In the genomic region with DNA sequence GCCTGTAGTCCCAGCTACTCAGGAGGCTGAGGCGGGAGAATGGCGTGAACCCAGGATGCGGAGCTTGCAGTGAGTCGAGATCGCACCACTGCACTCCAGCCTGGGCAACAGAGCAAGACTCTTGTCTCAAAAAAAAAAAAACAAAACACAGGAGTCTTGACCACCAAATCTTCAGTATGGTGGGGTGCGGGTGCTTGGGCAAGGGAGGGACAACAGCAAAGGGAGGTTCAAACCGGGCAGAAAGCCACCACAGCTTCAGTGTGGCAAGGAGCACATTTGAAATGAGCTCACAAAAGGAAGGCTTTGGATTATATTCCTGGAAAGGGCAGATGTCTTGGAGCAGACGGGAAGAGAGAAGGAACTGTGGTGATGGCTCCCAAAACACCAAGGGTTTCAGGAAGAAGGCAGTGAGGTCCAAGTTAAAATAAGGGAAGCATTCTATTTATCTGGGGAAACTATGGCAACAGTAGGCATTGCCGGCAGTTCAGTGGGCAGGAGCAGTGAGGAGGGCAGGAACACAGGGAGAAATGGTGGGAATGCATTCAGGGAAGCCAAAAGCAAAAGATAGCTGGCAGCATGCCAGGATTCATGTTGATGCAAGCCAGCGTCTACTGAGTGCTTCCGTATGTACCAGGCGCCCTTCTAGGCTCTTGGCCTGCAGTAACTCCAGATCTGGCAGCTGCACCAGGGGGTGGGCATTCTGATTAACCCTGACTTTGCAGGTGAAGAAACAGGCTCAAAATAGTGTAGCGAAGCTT, we compare ENCODE assay signal across 9 cellular contexts. TPM values are rescaled to one million over a fixed set of nuclear protein-coding genes. Genes with fewer than 3 reads are reported as not detected.
DNase-seq lines count a peak whose midpoint lies in the region; ATAC-seq, FAIRE-seq and TF ChIP-seq lines count a peak whose summit lies in the region.
"Had no signal": no experiment of that assay in that cellular context is flagged by ENCODE, and none has a peak within 500 bp of the region (broad histone marks: within the 10 kb centered on the region; RNA-seq: fewer than 3 reads in every experiment).

No MANE protein-coding gene starts in this region.

- no peaks in the 10 kb centered on the region for H3K9me3 Mint-ChIP-seq in activated CD4-positive, alpha-beta memory T cell treated with anti-CD3 and anti-CD28 coated beads for 36 hours
- H3K9me3 Mint-ChIP-seq: activated T-cell treated with anti-CD3 and anti-CD28 coated beads, Interleukin-2, amount 50 U/mL, for 4 hours had no signal

- TF ChIP-seq CTCF in AG09309 (IDR thresholded peaks at IDR 0.05; ENCODE audit: control insufficient read depth, insufficient read depth, low read depth, low read length, missing control alignments) (no peak), omental fat pad (IDR thresholded peaks at IDR 0.05) (no peak)

- CTCF ChIA-PET in activated CD4-positive, alpha-beta memory T cell treated with anti-CD3 and anti-CD28 coated beads for 36 hours (lab: Charles Lee) = interaction anchor here (0.8 to 3.9 kb wide), 4 partner anchors 103 to 131 kb away, joined by 3 to 20 read pairs (median 4); no protein-coding TSS in a partner anchor

- no peak for TF ChIP-seq POLR2A in H54 (IDR thresholded peaks at IDR 0.05; ENCODE audit: low read depth, low read length)

- ATAC-seq in omental fat pad (ENCODE audit: low FRiP score) (peak; percentile 33), HG03196 (IDR thresholded peaks at IDR 0.05; ENCODE audit: unreplicated experiment) (no peak), GM19328 (IDR thresholded peaks at IDR 0.05; ENCODE audit: unreplicated experiment) (no peak)

- peak overlapping the region; percentile 87 for H3K27ac Mint-ChIP-seq in activated CD4-positive, alpha-beta memory T cell treated with anti-CD3 and anti-CD28 coated beads for 36 hours

- POLR2A ChIA-PET in activated CD4-positive, alpha-beta memory T cell treated with anti-CD3 and anti-CD28 coated beads for 36 hours (lab: Charles Lee) = interaction anchor here (1.0 to 1.5 kb wide), 5 partner anchors 31 to 104 kb away, joined by 3 to 5 read pairs (median 4); no protein-coding TSS in a partner anchor

- peaks cover 47% of the 10 kb centered on the region for H3K4me1 Mint-ChIP-seq in activated CD4-positive, alpha-beta memory T cell treated with anti-CD3 and anti-CD28 coated beads for 36 hours (ENCODE audit: low read depth)

- H3K4me3 ChIP-seq in AG09309 (ENCODE audit: control insufficient read depth, low read depth, low read length) = no peak overlapping the region

- H3K27me3 Mint-ChIP-seq in activated CD4-positive, alpha-beta memory T cell treated with anti-CD3 and anti-CD28 coated beads for 36 hours = no peaks in the 10 kb centered on the region

- H3K4me3 Mint-ChIP-seq in activated CD4-positive, alpha-beta memory T cell treated with anti-CD3 and anti-CD28 coated beads for 36 hours = no peak overlapping the region
- H3K4me3 Mint-ChIP-seq: activated T-cell treated with anti-CD3 and anti-CD28 coated beads, Interleukin-2, amount 50 U/mL, for 4 hours had no signal

- FAIRE-seq in H54 (lab: Jason Lieb, UNC) = no peak

- intact Hi-C loops in activated CD4-positive, alpha-beta memory T cell treated with anti-CD3 and anti-CD28 coated beads for 36 hours (cut with micrococcal nuclease) = loop anchor here (1.0 to 5.0 kb wide), 3 partner anchors 31 to 51 kb away; partner anchors contain the start of gene SRSF5

- peak overlapping the region; percentile 28 for H3K27ac ChIP-seq in KOPT-K1 (ENCODE audit: low read depth, low read length, poor library complexity, severe bottlenecking)

- peaks cover 35% of the 10 kb centered on the region for H3K36me3 Mint-ChIP-seq in activated CD4-positive, alpha-beta memory T cell treated with anti-CD3 and anti-CD28 coated beads for 36 hours

- H3K36me3 ChIP-seq in KOPT-K1 (ENCODE audit: insufficient read depth, low read length) = peaks cover 22% of the 10 kb centered on the region

- no peaks in the 10 kb centered on the region for H3K9me3 ChIP-seq in KOPT-K1 (ENCODE audit: insufficient read depth, low read length, poor library complexity, severe bottlenecking)

- DNase-seq in AG09309 (ENCODE audit: low read depth) (peak; percentile 57), fibroblast of peridontal ligament (ENCODE audit: extremely low read depth) (peak; percentile 90), omental fat pad (ENCODE audit: low spot score) (peak; percentile 66), H54 (ENCODE audit: insufficient read length, low spot score) (no peak)
- DNase-seq in activated CD4-positive, alpha-beta memory T cell treated with anti-CD3 and anti-CD28 coated beads for 36 hours = no peak

RNA-seq across cellular contexts. Expression of gene SRSF5, which starts 51.0 kb away (rescaled TPM):
- total RNA-seq in activated CD4-positive, alpha-beta memory T cell treated with anti-CD3 and anti-CD28 coated beads for 36 hours = 100 to 1,000 TPM; 289 to 303 TPM
- total RNA-seq in omental fat pad = 100 to 1,000 TPM; 198 to 421 (median 367) TPM

Comparison
In these comparisons a context has a peak if more than half of its experiments do, and no peak if none do; other contexts are left out.
1. DNase-seq: peak in AG09309 (single experiment), fibroblast of peridontal ligament (single experiment) and omental fat pad (single experiment); none in activated CD4-positive, alpha-beta memory T cell treated with anti-CD3 and anti-CD28 coated beads for 36 hours (single experiment) and H54 (single experiment).